ENCODE assay signal across 1 cellular context in genomic region chr3:126545544-126545943, GRCh38.
TF ChIP-seq lines count a peak whose summit lies in the region.

No MANE protein-coding gene starts in this region.

TF ChIP-seq in WTC11, 78 proteins besides CTCF, POLR2A, EP300 and RAD21 (continued from another document):
- TF ChIP-seq SMAD3 (CRISPR knock-in tag; IDR thresholded peaks at IDR 0.05; ENCODE audit: borderline replicate concordance) (no peak), E2F5 (CRISPR knock-in tag; IDR thresholded peaks at IDR 0.05) (no peak), NR1H2 (CRISPR knock-in tag; IDR thresholded peaks at IDR 0.05) (no peak), CBFB (CRISPR knock-in tag; IDR thresholded peaks at IDR 0.05; ENCODE audit: low read depth) (no peak), ATF3 (CRISPR knock-in tag; conservative IDR thresholded peaks at IDR 0.05) (no peak), ZNF263 (CRISPR knock-in tag; IDR thresholded peaks at IDR 0.05; ENCODE audit: low read depth) (no peak), MLX (CRISPR knock-in tag; IDR thresholded peaks at IDR 0.05) (no peak), NR2C2 (CRISPR knock-in tag; IDR thresholded peaks at IDR 0.05) (no peak)
